Comparison of ENCODE assay signal across 15 cellular contexts in genomic region chr7:24700446-24701044, GRCh38. TPM values are rescaled to one million over a fixed set of nuclear protein-coding genes. Genes with fewer than 3 reads are reported as not detected.
DNase-seq lines count a peak whose midpoint lies in the region; ATAC-seq and TF ChIP-seq lines count a peak whose summit lies in the region.
"Had no signal": no experiment of that assay in that cellular context is flagged by ENCODE, and none has a peak within 500 bp of the region (broad histone marks: within the 10 kb centered on the region; RNA-seq: fewer than 3 reads in every experiment).

No MANE protein-coding gene starts in this region.

- H3K36me3 ChIP-seq in adipocyte (ENCODE audit: control insufficient read depth, insufficient read depth, low read length, severe bottlenecking), result peaks cover 3% of the 10 kb centered on the region
- no peaks in the 10 kb centered on the region for H3K36me3 ChIP-seq in neural progenitor cell
- H3K36me3 ChIP-seq: BE2C, breast epithelium, suprapubic skin had no signal

- no peak for ATAC-seq in stimulated activated memory B cell treated with anti-CD40 and anti-IgM and Interleukin-4, amounts not matched to agents 10 μg/mL and 1 μg/mL and 100 μg/mL, for 72 hours
- no peak for ATAC-seq in GM18505 (IDR thresholded peaks at IDR 0.05; ENCODE audit: unreplicated experiment)

- peaks cover 4% of the 10 kb centered on the region for H3K27me3 Mint-ChIP-seq in neural progenitor cell (ENCODE audit: insufficient read depth, low read depth)
- no peaks in the 10 kb centered on the region for H3K27me3 Mint-ChIP-seq in stimulated activated memory B cell treated with anti-CD40 and anti-IgM and Interleukin-4, amounts not matched to agents 10 μg/mL and 1 μg/mL and 100 μg/mL, for 72 hours

- DNase-seq in DMS79 treated with DMSO at 0.1 percent for 48 hours (lab: John Stamatoyannopoulos, UW) (peak; percentile 76), NCI-H128 (lab: John Stamatoyannopoulos, UW; ENCODE audit: unreplicated experiment) (peak; percentile 41), adipocyte (ENCODE audit: low read depth) (no peak), neural progenitor cell (ENCODE audit: low spot score) (peak; percentile 63), NOMO-1 (lab: John Stamatoyannopoulos, UW; ENCODE audit: unreplicated experiment in 2 of 2) (no peak), occipital lobe (lab: John Stamatoyannopoulos, UW) (no peak)
- DNase-seq: BE2C; DMS53; H9; NCI-H2029 treated with DMSO at 0.1 percent for 48 hours; stimulated activated CD4-positive, alpha-beta T cell treated with anti-CD3 and anti-CD28 coated beads, Interleukin-15, amount 100 ng/mL, for 24 hours had no signal

- no peak overlapping the region for H2AFZ ChIP-seq in neural progenitor cell (replicated peaks)

- H3K36me3 Mint-ChIP-seq in neural progenitor cell, result peaks cover 12% of the 10 kb centered on the region
- H3K36me3 Mint-ChIP-seq in stimulated activated memory B cell treated with anti-CD40 and anti-IgM and Interleukin-4, amounts not matched to agents 10 μg/mL and 1 μg/mL and 100 μg/mL, for 72 hours, result peaks cover 20% of the 10 kb centered on the region

- H3K9me3 ChIP-seq in adipocyte (ENCODE audit: control insufficient read depth, low read length) (no peaks in the 10 kb centered on the region), neural progenitor cell (ENCODE audit: low read depth) (no peaks in the 10 kb centered on the region)
- H3K9me3 ChIP-seq: BE2C, breast epithelium, suprapubic skin had no signal

- H3K4me1 ChIP-seq in adipocyte (ENCODE audit: control insufficient read depth, insufficient read depth, low read length) (peaks cover 64% of the 10 kb centered on the region), neural progenitor cell (peaks cover 31% of the 10 kb centered on the region)
- H3K4me1 ChIP-seq: BE2C, suprapubic skin had no signal

- H3K27me3 ChIP-seq in adipocyte (replicated peaks; ENCODE audit: control insufficient read depth, insufficient read depth, low read length) (no peaks in the 10 kb centered on the region), neural progenitor cell (no peaks in the 10 kb centered on the region)
- H3K27me3 ChIP-seq: BE2C, breast epithelium, suprapubic skin had no signal

- H3K79me2 ChIP-seq in neural progenitor cell (ENCODE audit: low read depth), result no peaks in the 10 kb centered on the region

- H3K4me1 Mint-ChIP-seq in neural progenitor cell, result peaks cover 29% of the 10 kb centered on the region
- peaks cover 6% of the 10 kb centered on the region for H3K4me1 Mint-ChIP-seq in stimulated activated memory B cell treated with anti-CD40 and anti-IgM and Interleukin-4, amounts not matched to agents 10 μg/mL and 1 μg/mL and 100 μg/mL, for 72 hours

- H3K4me3 ChIP-seq in adipocyte (ENCODE audit: low read length) (no peak overlapping the region), neural progenitor cell (no peak overlapping the region)
- H3K4me3 ChIP-seq: breast epithelium, suprapubic skin had no signal

- H3K4me3 Mint-ChIP-seq in neural progenitor cell, result no peak overlapping the region
- H3K4me3 Mint-ChIP-seq in stimulated activated memory B cell treated with anti-CD40 and anti-IgM and Interleukin-4, amounts not matched to agents 10 μg/mL and 1 μg/mL and 100 μg/mL, for 72 hours, result no peak overlapping the region
- H3K4me3 Mint-ChIP-seq: H9 had no signal

- no peaks in the 10 kb centered on the region for H3K9me3 Mint-ChIP-seq in neural progenitor cell
- H3K9me3 Mint-ChIP-seq in stimulated activated memory B cell treated with anti-CD40 and anti-IgM and Interleukin-4, amounts not matched to agents 10 μg/mL and 1 μg/mL and 100 μg/mL, for 72 hours, result no peaks in the 10 kb centered on the region
- H3K9me3 Mint-ChIP-seq: H9 had no signal

- H3K9ac ChIP-seq in adipocyte (ENCODE audit: low read length), result peak overlapping the region; percentile 1
- H3K9ac ChIP-seq in neural progenitor cell, result no peak overlapping the region

- no peak overlapping the region for H3K27ac ChIP-seq in neural progenitor cell
- H3K27ac ChIP-seq: suprapubic skin had no signal

- peaks cover 9% of the 10 kb centered on the region for H4K20me1 ChIP-seq in neural progenitor cell (ENCODE audit: low read depth)

- peak overlapping the region; percentile 24 for H3K4me2 ChIP-seq in neural progenitor cell

- TF ChIP-seq CTCF in neural progenitor cell (IDR thresholded peaks at IDR 0.05), result no peak

- H3K27ac Mint-ChIP-seq in neural progenitor cell, result no peak overlapping the region
- no peak overlapping the region for H3K27ac Mint-ChIP-seq in stimulated activated memory B cell treated with anti-CD40 and anti-IgM and Interleukin-4, amounts not matched to agents 10 μg/mL and 1 μg/mL and 100 μg/mL, for 72 hours

- peaks cover 10% of the 10 kb centered on the region for H3F3A ChIP-seq in neural progenitor cell (ENCODE audit: low read depth)

- no peak for TF ChIP-seq POLR2A in GM18505 (IDR thresholded peaks at IDR 0.05; ENCODE audit: borderline replicate concordance, extremely low read depth, insufficient read depth, insufficient read length)

RNA-seq across cellular contexts. Expression of gene GSDME, which starts 56.7 kb away (rescaled TPM):
- total RNA-seq in neural progenitor cell (ENCODE audit: low replicate concordance) (12.8 and 15.5 TPM in 2 replicates), occipital lobe (38.2 TPM)

Comparison
In these comparisons a context has a peak if more than half of its experiments do, and no peak if none do; other contexts are left out.
1. DNase-seq: peak in DMS79 treated with DMSO at 0.1 percent for 48 hours (single experiment), NCI-H128 (single experiment) and neural progenitor cell (single experiment); none in adipocyte (single experiment), NOMO-1 (0 of 2) and occipital lobe (single experiment).